In the genomic region with DNA sequence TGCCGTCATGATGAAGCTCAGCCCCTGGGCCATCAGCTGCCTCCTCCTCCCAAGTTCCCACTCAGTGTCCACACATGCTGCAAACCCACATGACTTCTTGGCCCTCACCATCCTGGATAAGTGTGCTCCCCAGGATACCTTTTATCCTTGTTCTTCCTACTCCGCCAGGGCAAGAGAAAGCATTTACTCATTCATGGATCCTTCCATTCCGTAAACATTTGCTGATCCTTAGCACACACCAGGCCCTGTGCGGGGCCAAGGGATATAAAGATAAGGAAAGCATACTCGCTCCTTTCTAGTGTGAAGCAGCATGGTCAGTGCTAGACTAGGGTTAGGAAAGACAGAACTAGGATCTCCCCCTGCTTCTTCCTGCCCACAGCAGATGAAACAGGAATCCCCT, we compare ENCODE assay signal across 26 cellular contexts.
"Had no signal": no experiment of that assay in that cellular context is flagged by ENCODE, and none has a peak within 500 bp of the region (broad histone marks: within the 10 kb centered on the region; RNA-seq: fewer than 3 reads in every experiment).

No MANE protein-coding gene starts in this region.

- H3K27me3 ChIP-seq: neural progenitor cell, ovary, right lobe of liver, sigmoid colon, suprapubic skin, testis, transverse colon, upper lobe of right lung had no signal

- H3K27ac ChIP-seq: neural progenitor cell, ovary, parathyroid adenoma, psoas muscle, right lobe of liver, sigmoid colon, suprapubic skin, testis, tibial artery, transverse colon, upper lobe of right lung had no signal

- H3K9ac ChIP-seq: neural progenitor cell, parathyroid adenoma had no signal

- H3K79me2 ChIP-seq: parathyroid adenoma had no signal

- DNase-seq: naive thymus-derived CD4-positive, alpha-beta T cell; natural killer cell; occipital lobe; ovary; posterior cingulate gyrus; psoas muscle; right cardiac atrium; right lobe of liver; sigmoid colon; small intestine; stimulated activated CD4-positive, alpha-beta T cell treated with anti-CD3 and anti-CD28 coated beads, Interleukin-15, amount 100 ng/mL, for 24 hours; stimulated activated CD4-positive, alpha-beta T cell treated with anti-CD3 and anti-CD28 coated beads, Interleukin-2, amount 100 ng/mL, for 24 hours; stimulated activated CD4-positive, alpha-beta T cell treated with anti-CD3 and anti-CD28 coated beads, Interleukin-2, amount 100 ng/mL, for 48 hours; stimulated activated CD4-positive, alpha-beta T cell treated with anti-CD3 and anti-CD28 coated beads, Interleukin-4, amount 100 ng/mL, for 24 hours; stimulated activated naive B cell treated with anti-CD40 and anti-IgM and Interleukin-4, amounts not matched to agents 10 μg/mL and 1 μg/mL and 100 μg/mL, for 72 hours; stimulated activated naive CD8-positive, alpha-beta T cell treated with anti-CD3 and anti-CD28 coated beads, Interleukin-15, amount 100 ng/mL, for 72 hours; stimulated activated naive CD8-positive, alpha-beta T cell treated with anti-CD3 and anti-CD28 coated beads, Interleukin-15, Interleukin-2, amounts not matched to agents 100 U/mL and 50 U/mL, for 24 hours; substantia nigra; testis; tibial artery; transverse colon; upper lobe of right lung had no signal

- ATAC-seq: naive thymus-derived CD4-positive, alpha-beta T cell; natural killer cell; psoas muscle; right cardiac atrium; right lobe of liver; stimulated activated effector memory CD8-positive, alpha-beta T cell treated with anti-CD3 and anti-CD28 coated beads, Interleukin-12 subunit alpha, Interleukin-12 subunit beta, amount 100 ng/mL, for 72 hours; stimulated activated naive B cell treated with anti-CD40 and anti-IgM and Interleukin-4, amounts not matched to agents 10 μg/mL and 1 μg/mL and 100 μg/mL, for 72 hours; stimulated activated naive CD8-positive, alpha-beta T cell treated with anti-CD3 and anti-CD28 coated beads, Interleukin-15, amount 100 ng/mL, for 72 hours; stimulated activated naive CD8-positive, alpha-beta T cell treated with anti-CD3 and anti-CD28 coated beads, Interleukin-15, Interleukin-2, amounts not matched to agents 100 U/mL and 50 U/mL, for 24 hours; upper lobe of right lung had no signal

- H2AFZ ChIP-seq: neural progenitor cell, parathyroid adenoma had no signal

- H3K9me3 ChIP-seq: ovary, psoas muscle, right lobe of liver, sigmoid colon, suprapubic skin, testis, tibial artery, transverse colon, upper lobe of right lung had no signal

- H3K4me2 ChIP-seq: neural progenitor cell had no signal

- H3K4me3 ChIP-seq: neural progenitor cell, ovary, psoas muscle, right lobe of liver, sigmoid colon, suprapubic skin, testis, tibial artery, transverse colon, upper lobe of right lung had no signal

- H3K36me3 ChIP-seq: neural progenitor cell, ovary, right lobe of liver, sigmoid colon, suprapubic skin, tibial artery, transverse colon, upper lobe of right lung had no signal

- H3K4me1 ChIP-seq: neural progenitor cell, parathyroid adenoma, psoas muscle, right lobe of liver, sigmoid colon, suprapubic skin, testis, tibial artery, transverse colon, upper lobe of right lung had no signal
